ENCODE assay signal across 8 cellular contexts in genomic region chr17:78716814-78717393, GRCh38.
DNase-seq lines count a peak whose midpoint lies in the region; ATAC-seq and TF ChIP-seq lines count a peak whose summit lies in the region.

No MANE protein-coding gene starts in this region.

- H3K27me3 ChIP-seq in DOHH2 (ENCODE audit: control insufficient read depth, low read length) (no peaks in the 10 kb centered on the region), fibroblast of lung (ENCODE audit: control insufficient read depth, insufficient read depth, low read length) (no peaks in the 10 kb centered on the region)

- H3K4me1 Mint-ChIP-seq in nephron progenitor cell, result peaks cover 56% of the 10 kb centered on the region

- H3K9me3 Mint-ChIP-seq in nephron progenitor cell, result no peaks in the 10 kb centered on the region

- peaks cover 17% of the 10 kb centered on the region for H3K36me3 ChIP-seq in DOHH2 (ENCODE audit: control insufficient read depth, low read length)
- no peaks in the 10 kb centered on the region for H3K36me3 ChIP-seq in fibroblast of lung (ENCODE audit: control insufficient read depth, insufficient read depth, low read length)

- peaks cover 30% of the 10 kb centered on the region for H3K27me3 Mint-ChIP-seq in nephron progenitor cell (ENCODE audit: low read depth, poor library complexity)

- H3K79me2 ChIP-seq in DOHH2 (ENCODE audit: control insufficient read depth, low read length) (peaks cover 100% of the 10 kb centered on the region), fibroblast of lung (ENCODE audit: control insufficient read depth, insufficient read depth, low read length) (peaks cover 3% of the 10 kb centered on the region)

- no peaks in the 10 kb centered on the region for H3K36me3 Mint-ChIP-seq in nephron progenitor cell (ENCODE audit: low read depth)

- H3K4me1 ChIP-seq in DOHH2 (ENCODE audit: control insufficient read depth, low read length) (peaks cover 100% of the 10 kb centered on the region), fibroblast of lung (ENCODE audit: control insufficient read depth, extremely low read depth, insufficient read depth, low read length) (peaks cover 5% of the 10 kb centered on the region)

- peak; percentile 82 for DNase-seq in NCI-H1105 treated with DMSO at 0.1 percent for 48 hours (lab: John Stamatoyannopoulos, UW)
- DNase-seq in activated CD4-positive, alpha-beta T cell treated with anti-CD3 and anti-CD28 coated beads for 48 hours, result peak; percentile 57
- DNase-seq in fibroblast of lung (ENCODE audit: low read depth in 2 of 2), result peak; percentile 43 to 45
- DNase-seq in nephron progenitor cell, result no peak
- no peak for DNase-seq in posterior vena cava (ENCODE audit: low spot score)

- TF ChIP-seq CTCF in DOHH2 (IDR thresholded peaks at IDR 0.05; ENCODE audit: low read depth, low read length, poor library complexity, severe bottlenecking), result no peak
- TF ChIP-seq CTCF in fibroblast of lung (conservative IDR thresholded peaks at IDR 0.05 in 1 of 2, IDR thresholded peaks at IDR 0.05 in 1 of 2; ENCODE audit: low read depth in 1 of 2, low read length in 2 of 2), result no peak
- no peak for TF ChIP-seq CTCF in nephron progenitor cell (IDR thresholded peaks at IDR 0.05)

- ATAC-seq in HG02642 (IDR thresholded peaks at IDR 0.05; ENCODE audit: poor library complexity, unreplicated experiment) (no peak), HG03520 (IDR thresholded peaks at IDR 0.05; ENCODE audit: unreplicated experiment) (no peak)

- peak overlapping the region; percentile 87 for H3K4me2 ChIP-seq in DOHH2 (ENCODE audit: low read length)
- peak overlapping the region; percentile 92 for H3K4me2 ChIP-seq in fibroblast of lung (ENCODE audit: extremely low read depth, insufficient read depth, low read length)

- peaks cover 10% of the 10 kb centered on the region for H3F3A ChIP-seq in DOHH2 (ENCODE audit: control insufficient read depth, insufficient read depth)

- peak overlapping the region; percentile 68 for H3K4me3 ChIP-seq in DOHH2 (ENCODE audit: low read length)
- H3K4me3 ChIP-seq in fibroblast of lung (replicated peaks in 1 of 4; ENCODE audit: control extremely low read depth in 1 of 4, insufficient read depth in 1 of 4, low read depth in 3 of 4, low read length in 4 of 4), result peak overlapping the region; percentile 55 to 68 (median 62)

- intact Hi-C loops in posterior vena cava (cut with DNase I), result no loop called here

- peak overlapping the region; percentile 3 for H3K27ac ChIP-seq in DOHH2 (ENCODE audit: low read depth, low read length)
- H3K27ac ChIP-seq in fibroblast of lung (ENCODE audit: insufficient read depth, low read length), result no peak overlapping the region

- peak overlapping the region; percentile 77 for H3K4me3 Mint-ChIP-seq in nephron progenitor cell

- H3K27ac Mint-ChIP-seq in nephron progenitor cell, result no peak overlapping the region

- peak overlapping the region; percentile 44 for H2AFZ ChIP-seq in fibroblast of lung (ENCODE audit: low read length)

- H3K9me2 ChIP-seq in DOHH2 (replicated peaks; ENCODE audit: control insufficient read depth, low read length), result no peaks in the 10 kb centered on the region

- H4K20me1 ChIP-seq in DOHH2 (ENCODE audit: control insufficient read depth, insufficient read depth, low read depth, low read length), result peaks cover 19% of the 10 kb centered on the region
- H4K20me1 ChIP-seq in fibroblast of lung (ENCODE audit: control insufficient read depth, extremely low read depth, insufficient read depth, low read length), result no peaks in the 10 kb centered on the region

- peak overlapping the region; percentile 42 for H3K9ac ChIP-seq in fibroblast of lung (ENCODE audit: insufficient read depth, low read length)

- H3K9me3 ChIP-seq in DOHH2 (ENCODE audit: control insufficient read depth, insufficient read depth, low read length) (no peaks in the 10 kb centered on the region), fibroblast of lung (ENCODE audit: control insufficient read depth, insufficient read depth, low read depth, low read length) (no peaks in the 10 kb centered on the region)

Comparison
In these comparisons a context has a peak if more than half of its experiments do, and no peak if none do; other contexts are left out.
1. DNase-seq: peak in NCI-H1105 treated with DMSO at 0.1 percent for 48 hours (single experiment), activated CD4-positive, alpha-beta T cell treated with anti-CD3 and anti-CD28 coated beads for 48 hours (single experiment) and fibroblast of lung (2 of 2); none in nephron progenitor cell (single experiment) and posterior vena cava (single experiment).